8 cellular contexts compared by ENCODE assay signal in the genomic region with DNA sequence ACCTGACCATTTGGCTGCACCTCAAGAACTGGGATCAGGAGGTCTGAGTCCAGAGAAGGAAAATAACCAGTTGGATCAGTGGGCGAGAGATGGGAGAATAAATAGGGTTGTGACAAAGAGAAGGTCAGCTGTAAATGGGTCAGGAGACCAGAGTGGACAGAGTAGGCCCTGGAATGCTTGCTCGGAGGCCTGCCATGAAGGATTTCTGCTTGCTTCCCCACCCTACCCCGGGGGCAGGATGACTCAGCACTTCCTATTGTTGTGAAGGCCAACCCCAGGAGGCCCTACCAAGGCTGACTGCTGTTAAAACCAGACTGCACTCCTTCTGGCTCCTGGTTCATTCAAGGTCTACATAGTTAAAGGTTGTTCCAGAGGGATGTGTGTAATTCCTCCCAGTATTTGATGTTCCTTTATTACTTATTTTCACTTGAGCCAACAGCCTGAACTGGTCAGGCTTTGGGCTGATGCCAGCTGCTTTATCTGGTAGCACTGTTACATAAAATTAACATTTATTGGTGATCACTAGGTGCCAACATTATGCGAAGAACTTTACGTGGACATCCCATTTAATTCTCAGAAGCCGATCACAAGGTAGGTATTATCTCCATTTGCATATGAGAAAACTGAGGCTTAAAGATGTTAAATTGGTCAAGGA. TPM values are rescaled to one million over a fixed set of nuclear protein-coding genes. Genes with fewer than 3 reads are reported as not detected.
A peak's percentile ranks its signal among the peaks of the same experiment; 100 is the strongest.
DNase-seq lines count a peak whose midpoint lies in the region; ATAC-seq and TF ChIP-seq lines count a peak whose summit lies in the region.

No MANE protein-coding gene starts in this region.

- H3K9me3 Mint-ChIP-seq in Caco-2 (ENCODE audit: unreplicated experiment), result no peaks in the 10 kb centered on the region
- peaks cover 2% of the 10 kb centered on the region for H3K9me3 Mint-ChIP-seq in activated naive CD8-positive, alpha-beta T cell treated with anti-CD3 and anti-CD28 coated beads, Interleukin-2, amount 10 ng/mL, durations not matched to agents 7 days and 5 days

- TF ChIP-seq CTCF in Caco-2 (IDR thresholded peaks at IDR 0.05; ENCODE audit: insufficient read depth in 1 of 2, low read depth in 1 of 2, low read length in 1 of 2, severe bottlenecking in 1 of 2, unreplicated experiment in 1 of 2) (no peak), heart right ventricle (IDR thresholded peaks at IDR 0.05) (no peak)

- H3K4me3 ChIP-seq in Caco-2 (ENCODE audit: low read depth, low read length) (no peak overlapping the region), heart right ventricle (no peak overlapping the region)

- H3K36me3 Mint-ChIP-seq in Caco-2 (ENCODE audit: insufficient read depth, unreplicated experiment), result no peaks in the 10 kb centered on the region
- H3K36me3 Mint-ChIP-seq in activated naive CD8-positive, alpha-beta T cell treated with anti-CD3 and anti-CD28 coated beads, Interleukin-2, amount 10 ng/mL, durations not matched to agents 7 days and 5 days, result peaks cover 3% of the 10 kb centered on the region

- ATAC-seq in GM21786 (IDR thresholded peaks at IDR 0.05; ENCODE audit: unreplicated experiment), result peak; percentile 67
- ATAC-seq in activated naive CD8-positive, alpha-beta T cell treated with anti-CD3 and anti-CD28 coated beads, Interleukin-2, amount 10 ng/mL, durations not matched to agents 7 days and 5 days (ENCODE audit: low read depth), result no peak
- ATAC-seq in heart right ventricle, result peak; percentile 89 to 97 (median 93)
- ATAC-seq in GM19324 (IDR thresholded peaks at IDR 0.05; ENCODE audit: low FRiP score, unreplicated experiment), result no peak

- H3K4me1 ChIP-seq in Caco-2 (peaks cover 15% of the 10 kb centered on the region), heart right ventricle (peaks cover 0 to 23% (median 12%) of the 10 kb centered on the region in 9 donors)

- no peaks in the 10 kb centered on the region for H3K9me3 ChIP-seq in Caco-2
- H3K9me3 ChIP-seq in heart right ventricle, result peaks cover 0 to under 1% (median 0%) of the 10 kb centered on the region in 11 donors

- WGBS in heart right ventricle, 2 donors, result 63 to 73% methylated on average over 6 of the region's 6 CpGs

- POLR2A ChIA-PET in Caco-2 (lab: Charles Lee), result no interaction called here
- POLR2A ChIA-PET in activated naive CD8-positive, alpha-beta T cell treated with anti-CD3 and anti-CD28 coated beads, Interleukin-2, amount 10 ng/mL, durations not matched to agents 7 days and 5 days (lab: Charles Lee), result interaction anchor here (1.9 kb wide), 1 partner anchor 27 kb away, joined by 8 read pairs; a partner anchor contains a TSS

- H3K27me3 Mint-ChIP-seq in Caco-2 (ENCODE audit: insufficient read depth, unreplicated experiment), result no peaks in the 10 kb centered on the region
- H3K27me3 Mint-ChIP-seq in activated naive CD8-positive, alpha-beta T cell treated with anti-CD3 and anti-CD28 coated beads, Interleukin-2, amount 10 ng/mL, durations not matched to agents 7 days and 5 days, result no peaks in the 10 kb centered on the region

- peak overlapping the region; percentile 59 for H3K27ac Mint-ChIP-seq in Caco-2 (ENCODE audit: unreplicated experiment)
- peak overlapping the region; percentile 72 for H3K27ac Mint-ChIP-seq in activated naive CD8-positive, alpha-beta T cell treated with anti-CD3 and anti-CD28 coated beads, Interleukin-2, amount 10 ng/mL, durations not matched to agents 7 days and 5 days

- peak overlapping the region; percentile 12 for H3K4me3 Mint-ChIP-seq in Caco-2 (ENCODE audit: unreplicated experiment)
- H3K4me3 Mint-ChIP-seq in activated naive CD8-positive, alpha-beta T cell treated with anti-CD3 and anti-CD28 coated beads, Interleukin-2, amount 10 ng/mL, durations not matched to agents 7 days and 5 days, result no peak overlapping the region

- no peaks in the 10 kb centered on the region for H3K36me3 ChIP-seq in Caco-2 (ENCODE audit: control insufficient read depth, insufficient read depth, low read length)
- no peaks in the 10 kb centered on the region for H3K36me3 ChIP-seq in heart right ventricle

- H3K27me3 ChIP-seq in Caco-2 (replicated peaks; ENCODE audit: control insufficient read depth, insufficient read depth, low read length), result no peaks in the 10 kb centered on the region
- no peaks in the 10 kb centered on the region for H3K27me3 ChIP-seq in heart right ventricle

- CTCF ChIA-PET in Caco-2 (lab: Charles Lee), result no interaction called here

- peaks cover 21% of the 10 kb centered on the region for H3K4me1 Mint-ChIP-seq in Caco-2 (ENCODE audit: low read depth, unreplicated experiment)
- peaks cover 15% of the 10 kb centered on the region for H3K4me1 Mint-ChIP-seq in activated naive CD8-positive, alpha-beta T cell treated with anti-CD3 and anti-CD28 coated beads, Interleukin-2, amount 10 ng/mL, durations not matched to agents 7 days and 5 days

- TSS peak; percentile 85 for BruUV-seq in Caco-2 (replicated peaks; lab: Mats Ljungman, UMichigan)

- peak overlapping the region in 4 of 10 donors; percentile 0 to 49 (median 30) for H3K27ac ChIP-seq in heart right ventricle

- intact Hi-C loops in Caco-2 (cut with micrococcal nuclease; ENCODE audit: unreplicated experiment) (loop anchor here (1.0 kb wide), 1 partner anchor 27 kb away; a partner anchor contains a TSS), heart right ventricle (cut with DNase I) (loop anchor here in 1 of 10 donors (10.0 kb wide), 2 partner anchors 72 to 1048 kb away; no protein-coding TSS in a partner anchor)

- DNase-seq in Caco-2 (peak; percentile 84 to 91), NCI-H2081 treated with DMSO at 0.1 percent for 48 hours (lab: John Stamatoyannopoulos, UW) (peak; percentile 13), heart right ventricle (peak; percentile 55 to 63), renal cortical epithelial cell (ENCODE audit: low read depth) (peak; percentile 99), inferior parietal cortex (ENCODE audit: extremely low spot score) (no peak)
- no peak for DNase-seq in activated naive CD8-positive, alpha-beta T cell treated with anti-CD3 and anti-CD28 coated beads, Interleukin-2, amount 10 ng/mL, durations not matched to agents 7 days and 5 days

RNA-seq across cellular contexts. Expression of a gene that starts 27.3 kb away (rescaled TPM):
- total RNA-seq in Caco-2 (2022), result 78.8 and 83.2 TPM in 2 replicates
- total RNA-seq in activated naive CD8-positive, alpha-beta T cell treated with anti-CD3 and anti-CD28 coated beads, Interleukin-2, amount 10 ng/mL, durations not matched to agents 7 days and 5 days, result 10 to 100 TPM; 38.7 to 39.2 TPM
- total RNA-seq in heart right ventricle, result 10 to 100 TPM; 17.5 to 94.6 (median 26.2) TPM
- 10 to 100 TPM; 70.7 to 78.5 TPM for polyA plus RNA-seq in heart right ventricle
- total RNA-seq in renal cortical epithelial cell, result 42.2 and 51.1 TPM in 2 replicates

RNA-seq across cellular contexts. Expression of a gene that starts 57.8 kb away (rescaled TPM):
- total RNA-seq in Caco-2 (2022) (2.0 TPM in 2 replicates), heart right ventricle (10 to 100 TPM in 1 of 10 donors, 1 to 10 TPM in 9; 1.1 to 11.6 (median 4.8) TPM), renal cortical epithelial cell (1.2 TPM in 1 of 2 replicates, not detected in the other)
- 1 to 10 TPM in 1 of 2 experiments, under 1 TPM in 1; 0.96 to 1.2 TPM for total RNA-seq in activated naive CD8-positive, alpha-beta T cell treated with anti-CD3 and anti-CD28 coated beads, Interleukin-2, amount 10 ng/mL, durations not matched to agents 7 days and 5 days
- polyA plus RNA-seq in heart right ventricle, result 1 to 10 TPM in 1 of 2 donors, under 1 TPM in 1; 0.65 to 4.2 TPM

Comparison
In these comparisons a context has a peak if more than half of its experiments do, and no peak if none do; other contexts are left out.
1. DNase-seq: peak in Caco-2 (2 of 2), NCI-H2081 treated with DMSO at 0.1 percent for 48 hours (single experiment), heart right ventricle (2 of 2) and renal cortical epithelial cell (single experiment); none in activated naive CD8-positive, alpha-beta T cell treated with anti-CD3 and anti-CD28 coated beads, Interleukin-2, amount 10 ng/mL, durations not matched to agents 7 days and 5 days (single experiment) and inferior parietal cortex (single experiment).
2. ATAC-seq: peak in GM21786 (single experiment) and heart right ventricle (8 of 8); none in activated naive CD8-positive, alpha-beta T cell treated with anti-CD3 and anti-CD28 coated beads, Interleukin-2, amount 10 ng/mL, durations not matched to agents 7 days and 5 days (single experiment) and GM19324 (single experiment).